Comparison of ENCODE assay signal across 22 cellular contexts in genomic region chr3:133870822-133871221, GRCh38.
"Had no signal": no experiment of that assay in that cellular context is flagged by ENCODE, and none has a peak within 500 bp of the region (broad histone marks: within the 10 kb centered on the region; RNA-seq: fewer than 3 reads in every experiment).

No MANE protein-coding gene starts in this region.

- H3K4me3 ChIP-seq: K562, SJSA1, SK-N-MC had no signal

- H3K27ac ChIP-seq: HL-60, KMS-11, SJSA1, SK-N-MC had no signal

- H3K36me3 ChIP-seq: SJSA1 had no signal

- H3K4me3 Mint-ChIP-seq: IgD-negative memory B cell had no signal

- H3K36me3 Mint-ChIP-seq: IgD-negative memory B cell had no signal

- H3K9me3 ChIP-seq: SJSA1 had no signal

- ATAC-seq: K562 had no signal

- DNase-seq: Kasumi-1, MM.1S, NCI-H1092 treated with DMSO at 0.1 percent for 48 hours, NCI-H1436, NCI-H187, NCI-H2029, NCI-H2081 treated with DMSO at 0.1 percent for 48 hours, NCI-H2171, NCI-H226, NCI-H510A, NCI-H524 treated with DMSO at 0.1 percent for 48 hours, NCI-H69, NCI-H774, Right ventricle myocardium superior, RPMI8226, SIG-M5 had no signal

- H3K9me3 Mint-ChIP-seq: IgD-negative memory B cell had no signal

- H3K4me1 ChIP-seq: SJSA1 had no signal

- H3K4me1 Mint-ChIP-seq: IgD-negative memory B cell had no signal

- H3K27me3 ChIP-seq: SJSA1 had no signal
